In genomic region chr1:116151739-116152576, GRCh38 we compare ENCODE assay signal across 9 cellular contexts. TPM values are rescaled to one million over a fixed set of nuclear protein-coding genes. Genes with fewer than 3 reads are reported as not detected.
DNase-seq lines count a peak whose midpoint lies in the region; ATAC-seq, FAIRE-seq and TF ChIP-seq lines count a peak whose summit lies in the region.
"Had no signal": no experiment of that assay in that cellular context is flagged by ENCODE, and none has a peak within 500 bp of the region (broad histone marks: within the 10 kb centered on the region; RNA-seq: fewer than 3 reads in every experiment).

No MANE protein-coding gene starts in this region.

- peak; percentile 86 for TF ChIP-seq CTCF in CD4-positive, alpha-beta T cell (IDR thresholded peaks at IDR 0.05)
- peak; percentile 88 to 90 for TF ChIP-seq CTCF in endothelial cell of umbilical vein (IDR thresholded peaks at IDR 0.05; ENCODE audit: extremely low read depth in 1 of 2, insufficient read depth in 1 of 2, low read depth in 1 of 2, low read length in 2 of 2)

- H3K9me1 ChIP-seq in endothelial cell of umbilical vein (replicated peaks; ENCODE audit: control insufficient read depth, extremely low read depth, insufficient read depth, low read length): no peaks in the 10 kb centered on the region

- H3K27me3 Mint-ChIP-seq in CD4-positive, alpha-beta T cell: no peaks in the 10 kb centered on the region

- H3K4me2 ChIP-seq in endothelial cell of umbilical vein (ENCODE audit: insufficient read depth, low read length): peak overlapping the region; percentile 84

- dilution Hi-C loops in endothelial cell of umbilical vein (cut with MboI; ENCODE audit: extremely low pct_ligation_motif_present, low sequenced_read_pairs): no loop called here

- H3K9ac ChIP-seq in endothelial cell of umbilical vein (replicated peaks; ENCODE audit: extremely low read depth, insufficient read depth, low read length): peak overlapping the region; percentile 68

- H3K4me3 ChIP-seq in endothelial cell of umbilical vein (replicated peaks in 1 of 3; ENCODE audit: insufficient read depth in 1 of 3, low read depth in 1 of 3, low read length in 3 of 3): peak overlapping the region; percentile 34 to 42 (median 37)

- peak overlapping the region; percentile 98 for H2AFZ ChIP-seq in endothelial cell of umbilical vein (ENCODE audit: low read depth, low read length)

- H3K79me2 ChIP-seq in endothelial cell of umbilical vein (ENCODE audit: control insufficient read depth, insufficient read depth, low read length): no peaks in the 10 kb centered on the region

- no peaks in the 10 kb centered on the region for H3K36me3 Mint-ChIP-seq in CD4-positive, alpha-beta T cell (ENCODE audit: low read depth)

- no peaks in the 10 kb centered on the region for H3K9me3 ChIP-seq in CD4-positive, alpha-beta T cell (ENCODE audit: control insufficient read depth, low read length)
- H3K9me3 ChIP-seq in endothelial cell of umbilical vein (replicated peaks; ENCODE audit: control insufficient read depth, insufficient read depth, low read length): no peaks in the 10 kb centered on the region

- TF ChIP-seq POLR2A in endothelial cell of umbilical vein (IDR thresholded peaks at IDR 0.05; ENCODE audit: low read depth, low read length): no peak

- H3K4me1 Mint-ChIP-seq in CD4-positive, alpha-beta T cell (ENCODE audit: low read depth): peaks cover 31% of the 10 kb centered on the region

- peak overlapping the region; percentile 91 for H3K27ac Mint-ChIP-seq in CD4-positive, alpha-beta T cell

- H3K9me3 Mint-ChIP-seq in CD4-positive, alpha-beta T cell: no peaks in the 10 kb centered on the region

- no TSS peak for BruUV-seq in endothelial cell of umbilical vein (replicated peaks; lab: Mats Ljungman, UMichigan)

- no peaks in the 10 kb centered on the region for H3K36me3 ChIP-seq in endothelial cell of umbilical vein (ENCODE audit: control insufficient read depth in 2 of 2, extremely low read depth in 1 of 2, insufficient read depth in 2 of 2, low read length in 2 of 2)

- H3K4me3 Mint-ChIP-seq in CD4-positive, alpha-beta T cell: peak overlapping the region; percentile 81

- H4K20me1 ChIP-seq in endothelial cell of umbilical vein (replicated peaks; ENCODE audit: control insufficient read depth, extremely low read depth, insufficient read depth, low read length): no peaks in the 10 kb centered on the region

- intact Hi-C loops in CD4-positive, alpha-beta T cell (cut with DNase I, micrococcal nuclease): loop anchor here (5.0 kb wide), 3 partner anchors 80 to 270 kb away; no protein-coding TSS in a partner anchor
- intact Hi-C loops in endothelial cell of umbilical vein (cut with micrococcal nuclease): loop anchor here (1.0 to 5.0 kb wide), 7 partner anchors 13 to 420 kb away; partner anchors contain the start of gene CD58

- ATAC-seq in CD4-positive, alpha-beta T cell (ENCODE audit: poor library complexity): peak; percentile 89
- ATAC-seq in GM19395 (IDR thresholded peaks at IDR 0.05; ENCODE audit: unreplicated experiment): peak; percentile 94
- peak; percentile 94 for ATAC-seq in HG03521 (IDR thresholded peaks at IDR 0.05; ENCODE audit: unreplicated experiment)

- peak overlapping the region; percentile 69 for H3K27ac ChIP-seq in CD4-positive, alpha-beta T cell (ENCODE audit: low read depth, low read length)
- peak overlapping the region; percentile 84 for H3K27ac ChIP-seq in endothelial cell of umbilical vein (ENCODE audit: insufficient read depth, low read depth, low read length)

- H3K4me1 ChIP-seq in endothelial cell of umbilical vein (ENCODE audit: control insufficient read depth, extremely low read depth, insufficient read depth, low read length): peaks cover 16% of the 10 kb centered on the region

- peak; percentile 51 to 80 (median 64) for DNase-seq in CD4-positive, alpha-beta T cell
- peak; percentile 40 for DNase-seq in NCI-H82 treated with DMSO at 0.1 percent for 48 hours (lab: John Stamatoyannopoulos, UW; ENCODE audit: unreplicated experiment)
- DNase-seq in activated CD8-positive, alpha-beta memory T cell treated with anti-CD3 and anti-CD28 coated beads for 48 hours (ENCODE audit: low read depth in 2 of 3, low spot score in 2 of 3): peak; percentile 55 to 70 (median 57)
- DNase-seq in endothelial cell of umbilical vein (ENCODE audit: low read depth, low spot score): peak; percentile 78
- peak; percentile 60 for DNase-seq in middle frontal gyrus (ENCODE audit: extremely low spot score, low spot score)
- DNase-seq in stimulated activated CD8-positive, alpha-beta memory T cell treated with anti-CD3 and anti-CD28 coated beads, Interleukin-2, amount 100 ng/mL, for 48 hours (ENCODE audit: low read depth in 2 of 2): peak; percentile 69 to 74

- POLR2A ChIA-PET in CD4-positive, alpha-beta T cell (lab: Charles Lee): interaction anchor here (0.8 to 2.4 kb wide), 6 partner anchors 9 to 352 kb away, joined by 3 to 7 read pairs (median 4); no protein-coding TSS in a partner anchor
- POLR2A ChIA-PET in endothelial cell of umbilical vein (lab: Charles Lee): no interaction called here

- CTCF ChIA-PET in CD4-positive, alpha-beta T cell (lab: Charles Lee): interaction anchor here (0.7 to 2.7 kb wide), 9 partner anchors 9 to 352 kb away, joined by 3 to 31 read pairs (median 4); no protein-coding TSS in a partner anchor
- CTCF ChIA-PET in endothelial cell of umbilical vein (lab: Charles Lee): interaction anchor here (0.6 to 8.7 kb wide), 9 partner anchors 12 to 348 kb away, joined by 3 to 93 read pairs (median 4); no protein-coding TSS in a partner anchor

- no peaks in the 10 kb centered on the region for H3K27me3 ChIP-seq in CD4-positive, alpha-beta T cell (ENCODE audit: control insufficient read depth, insufficient read depth, low read length)
- peaks cover 5 to 9% of the 10 kb centered on the region in 2 experiments for H3K27me3 ChIP-seq in endothelial cell of umbilical vein (ENCODE audit: control insufficient read depth in 2 of 2, insufficient read depth in 2 of 2, low read length in 2 of 2)

- FAIRE-seq in endothelial cell of umbilical vein (lab: Jason Lieb, UNC): peak; percentile 90

TF ChIP-seq in endothelial cell of umbilical vein, 7 proteins besides CTCF, POLR2A, EP300 and RAD21:
- TF ChIP-seq EZH2 (IDR thresholded peaks at IDR 0.05; ENCODE audit: borderline replicate concordance, low read depth, low read length, severe bottlenecking) (no peak), MYC (IDR thresholded peaks at IDR 0.05; ENCODE audit: low read depth, low read length) (no peak), JUN (IDR thresholded peaks at IDR 0.05; ENCODE audit: borderline replicate concordance, insufficient read depth, insufficient read length, low read depth) (no peak), POLR2AphosphoS5 (IDR thresholded peaks at IDR 0.05; ENCODE audit: insufficient read depth, low read depth, low read length) (no peak), GATA2 (IDR thresholded peaks at IDR 0.05; ENCODE audit: insufficient read depth, insufficient read length, low read depth, low read length) (no peak), MAX (IDR thresholded peaks at IDR 0.05; ENCODE audit: insufficient read depth, insufficient read length) (no peak), FOS (IDR thresholded peaks at IDR 0.05; ENCODE audit: borderline replicate concordance, insufficient read depth, low read length) (no peak)

RNA-seq across cellular contexts. Expression of gene MAB21L3, which starts 40.8 kb away (rescaled TPM):
- not detected for total RNA-seq in CD4-positive, alpha-beta T cell
- not detected in 2 replicates for total RNA-seq in endothelial cell of umbilical vein
- polyA plus RNA-seq in endothelial cell of umbilical vein: not detected in 2 replicates
- not detected in 2 replicates for polyA plus RNA-seq in endothelial cell of umbilical vein (2011; cell fraction: cytosol; rRNA removed)
- polyA plus RNA-seq in endothelial cell of umbilical vein (2011; cell fraction: nucleus; rRNA removed): not detected in 2 replicates
- not detected in 2 replicates for polyA plus RNA-seq in endothelial cell of umbilical vein (2012)
- polyA minus RNA-seq in endothelial cell of umbilical vein: not detected in 2 replicates
- 1.0 TPM for polyA minus RNA-seq in endothelial cell of umbilical vein (2011; cell fraction: cytosol; rRNA and poly(A)+ RNA removed)
- polyA minus RNA-seq in endothelial cell of umbilical vein (2011; cell fraction: nucleus; rRNA and poly(A)+ RNA removed): not detected in 2 replicates
- total RNA-seq: glomerular endothelial cell had no signal

Comparison
In these comparisons a context has a peak if more than half of its experiments do, and no peak if none do; other contexts are left out.
1. Peak in every context shown above with its lines: DNase-seq, ATAC-seq, H3K4me3 ChIP-seq and H3K27ac ChIP-seq.